In the genomic region with DNA sequence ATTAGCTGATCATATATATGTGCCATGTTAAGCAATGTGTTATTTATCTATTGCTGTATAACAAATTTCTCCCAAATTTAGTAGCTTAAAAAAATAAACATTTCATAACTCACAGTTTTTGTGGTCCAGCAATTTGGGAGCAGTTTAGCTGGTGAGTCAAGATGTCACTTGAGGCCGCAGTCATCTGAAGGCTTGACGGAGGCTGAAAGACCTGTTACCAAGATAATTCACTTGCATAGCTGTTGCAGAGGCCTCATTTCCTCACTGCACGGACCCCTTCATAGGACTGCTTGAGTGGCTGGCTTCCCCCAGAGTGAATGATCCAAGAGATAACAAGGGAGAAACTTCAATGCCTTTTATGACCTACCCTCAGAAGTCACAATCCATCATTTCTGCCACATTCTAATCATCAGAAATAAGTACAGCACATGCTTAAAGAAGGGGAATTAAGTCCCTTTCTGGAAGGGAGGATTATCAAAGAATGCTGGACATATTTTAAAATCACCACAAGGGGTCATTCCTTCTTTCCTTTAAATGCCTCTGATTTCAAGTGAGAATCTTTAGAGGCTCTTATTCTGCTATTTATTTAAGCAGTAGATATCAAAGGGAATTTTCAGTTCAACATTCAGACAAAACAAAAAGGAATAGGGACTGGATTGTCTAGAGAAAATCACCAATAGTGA, we compare ENCODE assay signal across 12 cellular contexts. TPM values are rescaled to one million over a fixed set of nuclear protein-coding genes. Genes with fewer than 3 reads are reported as not detected.
DNase-seq lines count a peak whose midpoint lies in the region; ATAC-seq lines count a peak whose summit lies in the region.
"Had no signal": no experiment of that assay in that cellular context is flagged by ENCODE, and none has a peak within 500 bp of the region (broad histone marks: within the 10 kb centered on the region; RNA-seq: fewer than 3 reads in every experiment).

No MANE protein-coding gene starts in this region.

- WGBS in neuronal stem cell (ENCODE audit: extremely low coverage in 2 of 2, insufficient read length in 2 of 2, insufficient replicate concordance in 1 of 2), 2 donors = no CpG with 5 or more reads among the region's 3 CpGs

- H3K14ac ChIP-seq in neuronal stem cell (ENCODE audit: low read length) = no peak overlapping the region

- no peak overlapping the region for H4K91ac ChIP-seq in neuronal stem cell (ENCODE audit: low read depth, low read length, poor library complexity)

- no peak overlapping the region for H3K23ac ChIP-seq in neuronal stem cell (ENCODE audit: low read depth, low read length, poor library complexity)

- no peak overlapping the region for H3K27ac Mint-ChIP-seq in CD8-positive, alpha-beta memory T cell
- H3K27ac Mint-ChIP-seq: H9, WTC11 had no signal

- H3K4me3 Mint-ChIP-seq in CD8-positive, alpha-beta memory T cell = no peak overlapping the region
- H3K4me3 Mint-ChIP-seq: H9, WTC11 had no signal

- no peak overlapping the region for H3K4me2 ChIP-seq in neuronal stem cell (ENCODE audit: insufficient read depth, low read length, poor library complexity, severe bottlenecking)

- H2BK5ac ChIP-seq in neuronal stem cell (ENCODE audit: low read length) = no peak overlapping the region

- H3K4me1 Mint-ChIP-seq in CD8-positive, alpha-beta memory T cell = peaks cover 0 to 1% (median 0%) of the 10 kb centered on the region in 3 donors

- no peaks in the 10 kb centered on the region for H3K27me3 Mint-ChIP-seq in CD8-positive, alpha-beta memory T cell

- no peaks in the 10 kb centered on the region for H3K9me3 ChIP-seq in neuronal stem cell (replicated peaks in 1 of 2; ENCODE audit: control insufficient read depth in 2 of 2, insufficient read depth in 1 of 2, low read depth in 1 of 2, low read length in 2 of 2)
- H3K9me3 ChIP-seq in CD8-positive, alpha-beta memory T cell (ENCODE audit: low read length) = no peaks in the 10 kb centered on the region

- no peak overlapping the region for H3K27ac ChIP-seq in neuronal stem cell (replicated peaks; ENCODE audit: low read length)
- no peak overlapping the region for H3K27ac ChIP-seq in CD8-positive, alpha-beta memory T cell (ENCODE audit: low read depth, low read length)

- no peak overlapping the region for H4K8ac ChIP-seq in neuronal stem cell (ENCODE audit: low read depth, low read length)

- no peak overlapping the region for H3K4ac ChIP-seq in neuronal stem cell (ENCODE audit: low read length)

- POLR2A ChIA-PET in CD8-positive, alpha-beta memory T cell (lab: Charles Lee) = no interaction called here

- no peak overlapping the region for H3K18ac ChIP-seq in neuronal stem cell (ENCODE audit: low read length)

- H3K27me3 ChIP-seq in neuronal stem cell (ENCODE audit: control insufficient read depth in 3 of 3, insufficient read depth in 3 of 3, low read depth in 1 of 3, low read length in 3 of 3) = no peaks in the 10 kb centered on the region
- H3K27me3 ChIP-seq in CD8-positive, alpha-beta memory T cell (ENCODE audit: insufficient read depth, low read length, poor library complexity, severe bottlenecking) = no peaks in the 10 kb centered on the region

- no peak overlapping the region for H2BK15ac ChIP-seq in neuronal stem cell (ENCODE audit: low read length)

- H3K36me3 Mint-ChIP-seq in CD8-positive, alpha-beta memory T cell = no peaks in the 10 kb centered on the region
- H3K36me3 Mint-ChIP-seq: WTC11 had no signal

- no peak overlapping the region for H3K4me3 ChIP-seq in neuronal stem cell (ENCODE audit: low read length in 2 of 2)
- no peak overlapping the region for H3K4me3 ChIP-seq in CD8-positive, alpha-beta memory T cell (ENCODE audit: low read length)

- CTCF ChIA-PET in CD8-positive, alpha-beta memory T cell (lab: Charles Lee) = interaction anchor here (1.1 to 1.5 kb wide), 3 partner anchors 10 to 29 kb away, joined by 3 read pairs; no protein-coding TSS in a partner anchor

- H3K9me3 Mint-ChIP-seq in CD8-positive, alpha-beta memory T cell = no peaks in the 10 kb centered on the region
- H3K9me3 Mint-ChIP-seq: H9, WTC11 had no signal

- H3K4me1 ChIP-seq in neuronal stem cell (ENCODE audit: control insufficient read depth in 2 of 2, insufficient read depth in 1 of 2, low read depth in 1 of 2, low read length in 2 of 2) = peaks cover 0 to 2% of the 10 kb centered on the region in 2 donors
- H3K4me1 ChIP-seq in CD8-positive, alpha-beta memory T cell (ENCODE audit: insufficient read depth, low read length) = no peaks in the 10 kb centered on the region

- DNase-seq in GM03348 (ENCODE audit: low spot score) = peak; percentile 60
- peak; percentile 63 for DNase-seq in NCI-H2227 (lab: John Stamatoyannopoulos, UW; ENCODE audit: unreplicated experiment)
- DNase-seq in dermis blood vessel endothelial cell = peak; percentile 67
- DNase-seq in neuronal stem cell (ENCODE audit: low spot score) = no peak
- DNase-seq in NCI-H1436 (lab: John Stamatoyannopoulos, UW) = no peak
- no peak for DNase-seq in ecto neural progenitor cell (ENCODE audit: low spot score)
- DNase-seq in CD8-positive, alpha-beta memory T cell = no peak
- DNase-seq: amygdala, H9, NCI-H1092 had no signal

- H3K79me1 ChIP-seq in neuronal stem cell (ENCODE audit: low read depth, low read length) = no peaks in the 10 kb centered on the region

- no peak overlapping the region for H2AK5ac ChIP-seq in neuronal stem cell (ENCODE audit: low read depth, low read length)

- H2BK12ac ChIP-seq in neuronal stem cell (ENCODE audit: low read length) = no peak overlapping the region

- no peak for ATAC-seq in HG02759 (IDR thresholded peaks at IDR 0.05; ENCODE audit: unreplicated experiment)
- ATAC-seq: WTC11 had no signal

- H2AFZ ChIP-seq in neuronal stem cell (ENCODE audit: low read length) = peak overlapping the region; percentile 27

- H3K36me3 ChIP-seq in neuronal stem cell (replicated peaks in 1 of 2; ENCODE audit: control insufficient read depth in 2 of 2, insufficient read depth in 2 of 2, low read length in 2 of 2) = no peaks in the 10 kb centered on the region
- no peaks in the 10 kb centered on the region for H3K36me3 ChIP-seq in CD8-positive, alpha-beta memory T cell (ENCODE audit: insufficient read depth, low read length)

- no peak overlapping the region for H3K9ac ChIP-seq in neuronal stem cell (ENCODE audit: low read depth, low read length, poor library complexity)

- H2BK120ac ChIP-seq in neuronal stem cell (ENCODE audit: low read depth, low read length) = no peak overlapping the region

RNA-seq across cellular contexts. Expression of a gene that starts 10.5 kb away (rescaled TPM):
- 59.2 and 97.9 TPM in 2 replicates for total RNA-seq in dermis blood vessel endothelial cell
- polyA plus RNA-seq in neuronal stem cell (2013, experiment 1 of 2) = 36.6 TPM
- 37.6 TPM for polyA plus RNA-seq in neuronal stem cell (2013, experiment 2 of 2)
- 10 to 100 TPM; 40.8 to 41.3 TPM for total RNA-seq in CD8-positive, alpha-beta memory T cell
- 59.5 TPM for polyA plus RNA-seq in CD8-positive, alpha-beta memory T cell

Comparison
In these comparisons a context has a peak if more than half of its experiments do, and no peak if none do; other contexts are left out.
1. DNase-seq: peak in GM03348 (single experiment), NCI-H2227 (single experiment) and dermis blood vessel endothelial cell (single experiment); none in neuronal stem cell (single experiment), NCI-H1436 (single experiment), ecto neural progenitor cell (single experiment) and CD8-positive, alpha-beta memory T cell (0 of 5).